In genomic region chr11:134625631-134626030, GRCh38 we compare ENCODE assay signal across 19 cellular contexts.
"Had no signal": no experiment of that assay in that cellular context is flagged by ENCODE, and none has a peak within 500 bp of the region (broad histone marks: within the 10 kb centered on the region; RNA-seq: fewer than 3 reads in every experiment).

No MANE protein-coding gene starts in this region.

- H3K9me3 ChIP-seq: left ventricle myocardium inferior, mucosa of descending colon, ovary, tibial nerve had no signal

- H3K36me3 ChIP-seq: heart left ventricle, left ventricle myocardium inferior, ovary, tibial nerve had no signal

- DNase-seq: heart left ventricle; hypothalamus; immature natural killer cell; left ventricle myocardium inferior; mesendoderm; midbrain; mucosa of descending colon; naive thymus-derived CD4-positive, alpha-beta T cell; ovary; right cardiac atrium; stimulated activated CD4-positive, alpha-beta T cell treated with anti-CD3 and anti-CD28 coated beads, Interleukin-12 subunit alpha, Interleukin-12 subunit beta, amount 100 ng/mL, for 4 hours; stimulated activated CD4-positive, alpha-beta T cell treated with anti-CD3 and anti-CD28 coated beads, Interleukin-15, amount 100 ng/mL, for 24 hours; stimulated activated CD4-positive, alpha-beta T cell treated with anti-CD3 and anti-CD28 coated beads, Interleukin-4, amount 100 ng/mL, for 24 hours; stimulated activated naive CD4-positive, alpha-beta T cell treated with Interleukin-2 at 50 U/mL for 16 hours; stimulated activated naive CD8-positive, alpha-beta T cell treated with anti-CD3 and anti-CD28 coated beads, Interleukin-15, amount 100 ng/mL, for 72 hours; substantia nigra had no signal

- H3K4me3 ChIP-seq: heart left ventricle, left ventricle myocardium inferior, lung, mucosa of descending colon, ovary, skin epidermis, tibial nerve had no signal

- H3K4me1 ChIP-seq: heart left ventricle, left ventricle myocardium inferior, tibial nerve had no signal

- H3K27me3 ChIP-seq: ovary, tibial nerve had no signal

- H3K27ac ChIP-seq: heart left ventricle, left ventricle myocardium inferior, ovary, skin epidermis, tibial nerve had no signal
